Comparison of ENCODE assay signal across 9 cellular contexts in genomic region chr4:1041147-1041935, GRCh38. TPM values are rescaled to one million over a fixed set of nuclear protein-coding genes. Genes with fewer than 3 reads are reported as not detected.
DNase-seq lines count a peak whose midpoint lies in the region; FAIRE-seq and TF ChIP-seq lines count a peak whose summit lies in the region.
"Had no signal": no experiment of that assay in that cellular context is flagged by ENCODE, and none has a peak within 500 bp of the region (broad histone marks: within the 10 kb centered on the region; RNA-seq: fewer than 3 reads in every experiment).

No MANE protein-coding gene starts in this region.

- H3K9ac ChIP-seq in mammary epithelial cell (ENCODE audit: insufficient read depth, low read length), result no peak overlapping the region

- H3K36me3 ChIP-seq in mammary epithelial cell (ENCODE audit: insufficient read depth, low read length), result no peaks in the 10 kb centered on the region
- H3K36me3 ChIP-seq in brain microvascular endothelial cell (replicated peaks), result no peaks in the 10 kb centered on the region
- no peaks in the 10 kb centered on the region for H3K36me3 ChIP-seq in tibial artery

- BruUV-seq in MCF 10A (replicated peaks; lab: Mats Ljungman, UMichigan) (no TSS peak), mammary epithelial cell (replicated peaks; lab: Mats Ljungman, UMichigan) (no TSS peak)

- no peak for FAIRE-seq in H54 (lab: Jason Lieb, UNC)

- DNase-seq in MCF 10A (ENCODE audit: unreplicated experiment) (peak; percentile 27), mammary epithelial cell (no peak), brain microvascular endothelial cell (peak; percentile 24), kidney glomerular epithelial cell (lab: John Stamatoyannopoulos, UW) (peak; percentile 61), tibial artery (no peak), SKM-1 treated with dmso at 0.1 percent for 144 hours (lab: John Stamatoyannopoulos, UW; ENCODE audit: unreplicated experiment) (no peak), H54 (ENCODE audit: insufficient read length, low spot score) (no peak)
- DNase-seq in stimulated activated CD4-positive, alpha-beta T cell treated with anti-CD3 and anti-CD28 coated beads, Interleukin-1b, Interleukin-23, amount 100 ng/mL, for 48 hours, result no peak

- H4K20me1 ChIP-seq in mammary epithelial cell (ENCODE audit: insufficient read depth, low read length), result no peaks in the 10 kb centered on the region

- H3K79me2 ChIP-seq in mammary epithelial cell (ENCODE audit: insufficient read depth, low read length), result no peaks in the 10 kb centered on the region

- peaks cover 44% of the 10 kb centered on the region for H3K4me1 ChIP-seq in mammary epithelial cell (ENCODE audit: insufficient read depth, low read length)
- peaks cover 13 to 67% (median 56%) of the 10 kb centered on the region in 4 donors for H3K4me1 ChIP-seq in tibial artery

- intact Hi-C loops in MCF 10A (cut with micrococcal nuclease) (no loop called here), mammary epithelial cell (cut with micrococcal nuclease) (no loop called here), tibial artery (cut with DNase I; ENCODE audit: low total_unique reads) (no loop called here)

- peaks cover 18% of the 10 kb centered on the region for H3K4me1 Mint-ChIP-seq in MCF 10A (ENCODE audit: insufficient read depth, unreplicated experiment)

- CTCF ChIA-PET in MCF 10A (lab: Yijun Ruan, JAX) (interaction anchor here (0.7 kb wide), 3 partner anchors 8 to 27 kb away, joined by 3 read pairs; no protein-coding TSS in a partner anchor), mammary epithelial cell (lab: Charles Lee; ENCODE audit: low non-redundant PET) (no interaction called here)

- in situ Hi-C loops in mammary epithelial cell (cut with MboI; ENCODE audit: low sequenced_read_pairs in 2 of 2) (no loop called here), brain microvascular endothelial cell (cut with HindIII; ENCODE audit: low pct_ligation_motif_present, low sequenced_read_pairs) (no loop called here)

- peaks cover 5% of the 10 kb centered on the region for H3K36me3 Mint-ChIP-seq in MCF 10A (ENCODE audit: insufficient read depth, unreplicated experiment)

- no peak overlapping the region for H3K27ac Mint-ChIP-seq in MCF 10A (ENCODE audit: low read depth, unreplicated experiment)

- no peak overlapping the region for H2AFZ ChIP-seq in mammary epithelial cell (ENCODE audit: low read depth, low read length)

- H3K4me2 ChIP-seq in mammary epithelial cell (ENCODE audit: insufficient read depth, low read depth, low read length), result no peak overlapping the region

- dilution Hi-C loops in mammary epithelial cell (cut with HindIII; ENCODE audit: low sequenced_read_pairs), result no loop called here

- POLR2A ChIA-PET in MCF 10A (lab: Yijun Ruan, JAX), result interaction anchor here (0.6 kb wide), 1 partner anchor 307 kb away, joined by 3 read pairs; no protein-coding TSS in a partner anchor

- TF ChIP-seq CTCF in MCF 10A (IDR thresholded peaks at IDR 0.05; ENCODE audit: unreplicated experiment) (no peak), mammary epithelial cell (conservative IDR thresholded peaks at IDR 0.05 in 1 of 2, IDR thresholded peaks at IDR 0.05 in 1 of 2; ENCODE audit: extremely low read depth in 1 of 2, insufficient read depth in 1 of 2, low read depth in 1 of 2, low read length in 2 of 2) (no peak), brain microvascular endothelial cell (IDR thresholded peaks at IDR 0.05; ENCODE audit: low read depth, low read length, missing control alignments) (no peak), tibial artery (IDR thresholded peaks at IDR 0.05) (no peak)

- no peak; the same call in 1 of the 2 replicates for TF ChIP-seq POLR2A in H54 (IDR thresholded peaks at IDR 0.05; ENCODE audit: low read depth, low read length)

- H3K27ac ChIP-seq in mammary epithelial cell (ENCODE audit: insufficient read depth, low read depth, low read length) (no peak overlapping the region), brain microvascular endothelial cell (peak overlapping the region; percentile 23), tibial artery (peak overlapping the region; percentile 17 to 45)
- H3K27ac ChIP-seq: SK-N-MC had no signal

- peak overlapping the region; percentile 50 for H3K4me3 Mint-ChIP-seq in MCF 10A (ENCODE audit: unreplicated experiment)

- 56% methylated on average over 26 of the region's 36 CpGs for WGBS in mammary epithelial cell (ENCODE audit: low coverage, missing lambda C conversion rate)

- no peaks in the 10 kb centered on the region for H3K9me3 ChIP-seq in mammary epithelial cell (replicated peaks; ENCODE audit: insufficient read depth, low read length)
- H3K9me3 ChIP-seq in tibial artery, result no peaks in the 10 kb centered on the region

- no peaks in the 10 kb centered on the region for H3K27me3 Mint-ChIP-seq in MCF 10A (ENCODE audit: insufficient read depth, unreplicated experiment)

- H3K4me3 ChIP-seq in mammary epithelial cell (replicated peaks in 1 of 3; ENCODE audit: insufficient read depth in 1 of 3, low read depth in 2 of 3, low read length in 3 of 3) (no peak overlapping the region), brain microvascular endothelial cell (ENCODE audit: low read depth, low read length) (peak overlapping the region; percentile 9), tibial artery (peak overlapping the region in 1 of 2 donors; percentile 6)
- H3K4me3 ChIP-seq: SK-N-MC had no signal

- H3K27me3 ChIP-seq in mammary epithelial cell (ENCODE audit: insufficient read depth, low read length), result no peaks in the 10 kb centered on the region
- H3K27me3 ChIP-seq in brain microvascular endothelial cell (replicated peaks), result no peaks in the 10 kb centered on the region
- H3K27me3 ChIP-seq in tibial artery, result peaks cover 0 to 14% of the 10 kb centered on the region in 2 donors

- no peaks in the 10 kb centered on the region for H3K9me3 Mint-ChIP-seq in MCF 10A (ENCODE audit: unreplicated experiment)

RNA-seq across cellular contexts. Expression of gene FGFRL1, which starts 29.9 kb away (rescaled TPM):
- 33.5 and 33.6 TPM in 2 replicates for total RNA-seq in MCF 10A (2022)
- 10 to 100 TPM; 12.8 to 15.0 TPM for total RNA-seq in mammary epithelial cell
- 43.7 TPM for polyA plus RNA-seq in mammary epithelial cell
- polyA minus RNA-seq in mammary epithelial cell, result 37.0 TPM

RNA-seq across cellular contexts. Expression of gene SLC26A1, which starts 48.1 kb away (rescaled TPM):
- 0.10 and 0.16 TPM in 2 replicates for total RNA-seq in MCF 10A (2022)
- not detected for total RNA-seq in mammary epithelial cell
- not detected for polyA plus RNA-seq in mammary epithelial cell
- polyA minus RNA-seq in mammary epithelial cell, result not detected

RNA-seq across cellular contexts. Expression of gene IDUA, which starts 54.5 kb away (rescaled TPM):
- 35.0 and 35.1 TPM in 2 replicates for total RNA-seq in MCF 10A (2022)
- total RNA-seq in mammary epithelial cell, result 10 to 100 TPM; 17.8 to 30.8 TPM
- 4.2 TPM for polyA plus RNA-seq in mammary epithelial cell
- polyA minus RNA-seq in mammary epithelial cell, result 0.98 TPM

Comparison
In these comparisons a context has a peak if more than half of its experiments do, and no peak if none do; other contexts are left out.
1. DNase-seq: peak in MCF 10A (single experiment), brain microvascular endothelial cell (single experiment) and kidney glomerular epithelial cell (single experiment); none in mammary epithelial cell (single experiment), tibial artery (0 of 2), SKM-1 treated with dmso at 0.1 percent for 144 hours (single experiment), stimulated activated CD4-positive, alpha-beta T cell treated with anti-CD3 and anti-CD28 coated beads, Interleukin-1b, Interleukin-23, amount 100 ng/mL, for 48 hours (single experiment) and H54 (single experiment).